Comparison of ENCODE assay signal across 8 cellular contexts in the genomic region with DNA sequence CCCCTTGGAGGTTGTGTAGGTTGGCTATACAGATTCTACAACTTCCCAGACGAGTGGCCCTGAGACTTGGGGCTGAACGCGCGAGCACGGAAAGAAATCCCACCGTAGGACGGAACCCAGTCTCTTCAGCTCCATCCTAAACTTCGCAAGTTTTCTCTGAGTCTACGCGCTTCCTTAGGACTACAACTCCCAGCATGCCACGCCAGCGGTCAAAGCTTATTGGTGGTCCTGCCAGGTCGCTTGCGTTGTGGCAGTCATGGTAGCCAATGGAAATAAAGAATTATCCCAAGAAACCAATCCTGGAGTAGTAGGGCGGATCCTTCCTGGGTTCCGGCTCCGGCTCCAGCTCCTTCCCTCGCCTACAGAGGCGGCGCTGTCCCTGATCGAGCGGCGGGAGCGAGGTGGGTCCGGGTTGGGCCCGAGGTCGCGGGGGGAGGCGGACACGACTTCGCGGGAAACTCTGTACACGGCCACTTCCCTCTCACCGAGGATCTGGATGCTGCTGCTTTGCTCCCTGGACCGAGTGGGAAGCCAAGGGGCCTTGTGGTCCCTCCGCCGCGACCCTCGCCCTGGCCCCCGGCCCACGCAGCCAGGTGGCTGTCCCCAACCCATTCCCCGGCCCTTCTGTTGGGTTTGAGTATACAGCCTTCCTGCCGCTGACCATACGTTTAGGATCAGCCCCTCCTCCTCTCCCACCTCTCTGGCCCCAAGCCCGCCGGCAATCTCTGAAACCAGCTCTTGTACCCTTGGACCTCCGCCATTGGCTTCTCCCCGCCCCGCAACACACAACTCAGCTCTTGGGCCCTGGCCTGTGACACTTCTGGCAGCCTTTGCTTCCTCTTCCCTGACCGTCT. TPM values are rescaled to one million over a fixed set of nuclear protein-coding genes. Genes with fewer than 3 reads are reported as not detected.
A peak's percentile ranks its signal among the peaks of the same experiment; 100 is the strongest.
DNase-seq lines count a peak whose midpoint lies in the region; ATAC-seq, FAIRE-seq and TF ChIP-seq lines count a peak whose summit lies in the region.

A gene with protein sequence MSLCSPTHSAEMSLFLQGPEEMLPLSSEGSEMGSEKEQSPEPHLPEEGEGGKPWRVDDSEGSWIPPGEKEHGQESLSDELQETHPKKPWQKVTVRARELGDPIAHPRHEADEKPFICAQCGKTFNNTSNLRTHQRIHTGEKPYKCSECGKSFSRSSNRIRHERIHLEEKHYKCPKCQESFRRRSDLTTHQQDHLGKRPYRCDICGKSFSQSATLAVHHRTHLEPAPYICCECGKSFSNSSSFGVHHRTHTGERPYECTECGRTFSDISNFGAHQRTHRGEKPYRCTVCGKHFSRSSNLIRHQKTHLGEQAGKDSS (plus strand): TSS at position 357 of the 854 bp plus-strand sequence. CDS start 3,046 bp downstream, outside the sequence.

- CTCF ChIA-PET in T-cell (lab: Charles Lee), result interaction anchor here in 1 of 2 donors (0.6 to 2.0 kb wide), 18 partner anchors 8 to 227 kb away, joined by 3 to 16 read pairs (median 4); a partner anchor contains a TSS

- POLR2A ChIA-PET in T-cell (lab: Charles Lee), result interaction anchor here (0.6 to 1.4 kb wide), 7 partner anchors 29 to 168 kb away, joined by 3 to 9 read pairs (median 3); a partner anchor contains a TSS

- intact Hi-C loops in left cardiac atrium (cut with DNase I), result no loop called here
- intact Hi-C loops in posterior vena cava (cut with DNase I), result loop anchor here in 1 of 2 donors (5.0 kb wide), 1 partner anchor 79 kb away; a partner anchor contains a TSS

- peaks cover 35 to 40% (median 36%) of the 10 kb centered on the region in 3 donors for H3K4me1 Mint-ChIP-seq in T-cell

- peak within 1 kb of the TSS; percentile 73 to 94 for H3K27ac Mint-ChIP-seq in T-cell

- DNase-seq in GM12891 (ENCODE audit: insufficient read length, low spot score), result peak; percentile 86
- DNase-seq in NCI-H1417 treated with DMSO at 0.1 percent for 48 hours (lab: John Stamatoyannopoulos, UW), result peak; percentile 88
- peak; percentile 65 to 90 (median 84) for DNase-seq in T-cell
- DNase-seq in amniotic epithelial cell (ENCODE audit: low read depth), result peak; percentile 97
- DNase-seq in left cardiac atrium, result peak; percentile 97
- peak; percentile 97 for DNase-seq in posterior vena cava (ENCODE audit: low spot score)
- DNase-seq in ureter (ENCODE audit: low spot score), result peak; percentile 95

- H3K9me3 Mint-ChIP-seq in T-cell, result peaks cover 0 to 4% (median 3%) of the 10 kb centered on the region in 3 donors

- peak; percentile 65 for TF ChIP-seq POLR2A in GM12891 (IDR thresholded peaks at IDR 0.05; ENCODE audit: low read depth, low read length)

- peak; percentile 95 for FAIRE-seq in GM12891 (lab: Jason Lieb, UNC)

- H3K27me3 Mint-ChIP-seq in T-cell, result no peaks in the 10 kb centered on the region

- peak within 1 kb of the TSS; percentile 86 to 94 (median 89) for H3K4me3 Mint-ChIP-seq in T-cell

- ATAC-seq in HG02798 (IDR thresholded peaks at IDR 0.05; ENCODE audit: poor library complexity, unreplicated experiment), result peak; percentile 93
- peak; percentile 98 to 99 (median 98) for ATAC-seq in T-cell (replicated peaks in 1 of 4)
- peak; percentile 99 for ATAC-seq in left cardiac atrium

- peaks cover 28% of the 10 kb centered on the region for H3K36me3 Mint-ChIP-seq in T-cell

TF ChIP-seq in GM12891, 5 proteins besides CTCF, POLR2A, EP300 and RAD21:
- TF ChIP-seq SPI1 (IDR thresholded peaks at IDR 0.05; ENCODE audit: low read depth, low read length) (peak; percentile 26; the same call in 1 of the 2 replicates), POLR2AphosphoS5 (IDR thresholded peaks at IDR 0.05; ENCODE audit: low read depth, low read length) (peak; percentile 75), PAX5 (IDR thresholded peaks at IDR 0.05; ENCODE audit: insufficient read depth, low read length, severe bottlenecking) (no peak)

RNA-seq across cellular contexts. Expression of the gene that starts here (rescaled TPM):
- polyA plus RNA-seq in GM12891 (2012; ENCODE audit: low read depth, missing spikeins), result 5.1 TPM
- 10 to 100 TPM in 3 of 5 donors, 1 to 10 TPM in 2; 4.7 to 14.9 (median 13.0) TPM for total RNA-seq in T-cell
- total RNA-seq in left cardiac atrium, result 1 to 10 TPM; 7.5 to 8.8 TPM
- total RNA-seq in posterior vena cava, result 1 to 10 TPM; 4.5 to 5.1 TPM
- 8.6 TPM for total RNA-seq in ureter

Comparison
In these comparisons a context has a peak if more than half of its experiments do, and no peak if none do; other contexts are left out.
1. Peak in every context shown above with its lines: DNase-seq and ATAC-seq.